11 cellular contexts compared by ENCODE assay signal in genomic region chr1:66932291-66932690, GRCh38. TPM values are rescaled to one million over a fixed set of nuclear protein-coding genes. Genes with fewer than 3 reads are reported as not detected.
DNase-seq lines count a peak whose midpoint lies in the region; TF ChIP-seq lines count a peak whose summit lies in the region.
"Had no signal": no experiment of that assay in that cellular context is flagged by ENCODE, and none has a peak within 500 bp of the region (broad histone marks: within the 10 kb centered on the region; RNA-seq: fewer than 3 reads in every experiment).

No MANE protein-coding gene starts in this region.

- peak overlapping the region; percentile 87 for H3K27ac Mint-ChIP-seq in activated naive CD4-positive, alpha-beta T cell treated with anti-CD3 and anti-CD28 coated beads, Interleukin-2, amount 50 U/mL, for 24 hours
- no peak overlapping the region for H3K27ac Mint-ChIP-seq in type B pancreatic cell

- 0 out of 2 replicates have a peak overlapping the region, but pooled peaks have one; percentile 6 for H3K4me3 ChIP-seq in WI38 (ENCODE audit: low read depth, low read length)
- peak overlapping the region; percentile 37 for H3K4me3 ChIP-seq in iPS-18a (ENCODE audit: low read length)
- H3K4me3 ChIP-seq in prostate gland: no peak overlapping the region

- TF ChIP-seq CTCF in WI38 (IDR thresholded peaks at IDR 0.05; ENCODE audit: low read depth, low read length) (no peak), type B pancreatic cell (conservative IDR thresholded peaks at IDR 0.05) (no peak), prostate gland (IDR thresholded peaks at IDR 0.05) (no peak)

- H3K9ac ChIP-seq in iPS-18a (ENCODE audit: low read length): no peak overlapping the region

- peak overlapping the region; percentile 88 for H3K4me3 Mint-ChIP-seq in activated naive CD4-positive, alpha-beta T cell treated with anti-CD3 and anti-CD28 coated beads, Interleukin-2, amount 50 U/mL, for 24 hours
- peak overlapping the region; percentile 56 for H3K4me3 Mint-ChIP-seq in type B pancreatic cell

- H3K27me3 Mint-ChIP-seq in activated naive CD4-positive, alpha-beta T cell treated with anti-CD3 and anti-CD28 coated beads, Interleukin-2, amount 50 U/mL, for 24 hours: no peaks in the 10 kb centered on the region
- H3K27me3 Mint-ChIP-seq in type B pancreatic cell: no peaks in the 10 kb centered on the region

- H3K27me3 ChIP-seq in iPS-18a (ENCODE audit: control insufficient read depth, insufficient read depth, low read length): no peaks in the 10 kb centered on the region
- no peaks in the 10 kb centered on the region for H3K27me3 ChIP-seq in prostate gland (replicated peaks; ENCODE audit: insufficient read depth)
- H3K27me3 ChIP-seq: heart left ventricle had no signal

- 54% methylated on average over 2 of the region's 2 CpGs for WGBS in prostate gland

- intact Hi-C loops in prostate gland (cut with DNase I): loop anchor here (5.0 kb wide), 1 partner anchor 120 kb away; the partner anchor contains the start of gene SLC35D1

- no peaks in the 10 kb centered on the region for H3K36me3 ChIP-seq in iPS-18a (ENCODE audit: control insufficient read depth, low read depth, low read length)
- no peaks in the 10 kb centered on the region for H3K36me3 ChIP-seq in prostate gland

- H3K4me1 ChIP-seq in iPS-18a (ENCODE audit: control insufficient read depth, low read depth, low read length) (peaks cover 23% of the 10 kb centered on the region), prostate gland (replicated peaks) (no peaks in the 10 kb centered on the region)

- H3K36me3 Mint-ChIP-seq in activated naive CD4-positive, alpha-beta T cell treated with anti-CD3 and anti-CD28 coated beads, Interleukin-2, amount 50 U/mL, for 24 hours: peaks cover 11% of the 10 kb centered on the region
- H3K36me3 Mint-ChIP-seq in type B pancreatic cell: no peaks in the 10 kb centered on the region

- H3K27ac ChIP-seq in iPS-18a (ENCODE audit: low read length) (no peak overlapping the region), prostate gland (no peak overlapping the region)

- no peak for DNase-seq in activated naive CD4-positive, alpha-beta T cell (lab: John Stamatoyannopoulos, UW)
- DNase-seq in type B pancreatic cell (ENCODE audit: extremely low spot score, unreplicated experiment): no peak
- DNase-seq in prostate gland (ENCODE audit: low spot score): no peak
- DNase-seq in CD1c-positive myeloid dendritic cell (ENCODE audit: extremely low spot score): no peak
- no peak for DNase-seq in SK-N-DZ (ENCODE audit: low spot score)
- DNase-seq: heart left ventricle, retina, substantia nigra had no signal

- H3K9me3 Mint-ChIP-seq in activated naive CD4-positive, alpha-beta T cell treated with anti-CD3 and anti-CD28 coated beads, Interleukin-2, amount 50 U/mL, for 24 hours: no peaks in the 10 kb centered on the region
- H3K9me3 Mint-ChIP-seq in type B pancreatic cell: no peaks in the 10 kb centered on the region

- H3K4me1 Mint-ChIP-seq in activated naive CD4-positive, alpha-beta T cell treated with anti-CD3 and anti-CD28 coated beads, Interleukin-2, amount 50 U/mL, for 24 hours: peaks cover 71% of the 10 kb centered on the region
- peaks cover 33% of the 10 kb centered on the region for H3K4me1 Mint-ChIP-seq in type B pancreatic cell (ENCODE audit: unreplicated experiment)

- no peak for TF ChIP-seq POLR2A in prostate gland (IDR thresholded peaks at IDR 0.05)

- no peaks in the 10 kb centered on the region for H3K9me3 ChIP-seq in iPS-18a (ENCODE audit: control insufficient read depth, low read depth, low read length)
- no peaks in the 10 kb centered on the region for H3K9me3 ChIP-seq in prostate gland
- H3K9me3 ChIP-seq: heart left ventricle had no signal

RNA-seq across cellular contexts. Expression of gene MIER1, which starts 7.5 kb away (rescaled TPM):
- 25.6 and 27.8 TPM in 2 replicates for total RNA-seq in type B pancreatic cell (ENCODE audit: low replicate concordance)
- total RNA-seq in prostate gland: 10 to 100 TPM; 22.2 to 45.6 TPM
- polyA plus RNA-seq in SK-N-DZ (2014; cell fraction: cytosol; rRNA removed): 10.8 and 10.9 TPM in 2 replicates
- 12.2 and 13.8 TPM in 2 replicates for polyA plus RNA-seq in SK-N-DZ (2014; cell fraction: nucleus; rRNA removed)

RNA-seq across cellular contexts. Expression of gene DNAI4, which starts 7.6 kb away (rescaled TPM):
- total RNA-seq in type B pancreatic cell (ENCODE audit: low replicate concordance) (7.6 and 20.1 TPM in 2 replicates), prostate gland (1 to 10 TPM; 8.0 to 8.5 TPM)
- polyA plus RNA-seq in SK-N-DZ (2014; cell fraction: cytosol; rRNA removed): 0.89 and 2.5 TPM in 2 replicates
- 1.5 and 3.6 TPM in 2 replicates for polyA plus RNA-seq in SK-N-DZ (2014; cell fraction: nucleus; rRNA removed)

Comparison
In these comparisons a context has a peak if more than half of its experiments do, and no peak if none do; other contexts are left out.
1. H3K4me3 ChIP-seq: peak in WI38 (single experiment) and iPS-18a (single experiment); none in prostate gland (0 of 2).